1 cellular context compared by ENCODE assay signal in the genomic region with DNA sequence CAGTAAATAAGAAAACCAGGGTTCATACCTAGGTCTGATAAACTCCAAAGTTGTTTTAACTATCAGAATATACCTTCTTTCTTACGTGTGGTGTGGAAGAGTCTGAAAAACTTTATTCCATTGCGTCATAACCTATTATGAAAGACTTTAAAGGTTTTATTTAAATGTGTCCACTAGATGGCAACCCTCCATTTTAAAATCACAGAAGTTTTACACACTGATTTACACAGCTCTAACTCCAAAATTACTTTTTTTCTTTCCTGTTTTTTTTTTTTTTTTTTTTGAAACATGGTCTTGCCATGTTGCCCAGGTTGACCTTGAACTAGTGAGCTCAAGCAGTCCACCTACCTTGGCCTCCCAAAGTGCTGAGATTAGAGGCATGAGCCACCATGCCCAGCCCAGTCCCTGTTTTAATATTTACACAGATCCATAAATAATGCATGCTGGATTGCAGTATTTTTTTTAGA.
TF ChIP-seq lines count a peak whose summit lies in the region.

No MANE protein-coding gene starts in this region.

TF ChIP-seq in K562, 482 proteins besides CTCF, POLR2A, EP300 and RAD21 (continued from another document and continues in another):
- TF ChIP-seq, protein P1, sequence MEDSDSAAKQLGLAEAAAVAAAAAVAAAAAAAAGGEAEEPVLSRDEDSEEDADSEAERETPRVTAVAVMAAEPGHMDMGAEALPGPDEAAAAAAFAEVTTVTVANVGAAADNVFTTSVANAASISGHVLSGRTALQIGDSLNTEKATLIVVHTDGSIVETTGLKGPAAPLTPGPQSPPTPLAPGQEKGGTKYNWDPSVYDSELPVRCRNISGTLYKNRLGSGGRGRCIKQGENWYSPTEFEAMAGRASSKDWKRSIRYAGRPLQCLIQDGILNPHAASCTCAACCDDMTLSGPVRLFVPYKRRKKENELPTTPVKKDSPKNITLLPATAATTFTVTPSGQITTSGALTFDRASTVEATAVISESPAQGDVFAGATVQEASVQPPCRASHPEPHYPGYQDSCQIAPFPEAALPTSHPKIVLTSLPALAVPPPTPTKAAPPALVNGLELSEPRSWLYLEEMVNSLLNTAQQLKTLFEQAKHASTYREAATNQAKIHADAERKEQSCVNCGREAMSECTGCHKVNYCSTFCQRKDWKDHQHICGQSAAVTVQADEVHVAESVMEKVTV (CRISPR knock-in tag; IDR thresholded peaks at IDR 0.05) = peak; percentile 62; the same call in 1 of the 2 replicates
- TF ChIP-seq SMARCA4 (IDR thresholded peaks at IDR 0.05) = 0 out of 2 replicates have a peak, but pooled peaks have one; percentile 18
- TF ChIP-seq ZNF140 (CRISPR knock-in tag; IDR thresholded peaks at IDR 0.05) = no peak
- no peak for TF ChIP-seq KLF6 (CRISPR knock-in tag; IDR thresholded peaks at IDR 0.05; ENCODE audit: borderline replicate concordance)
- TF ChIP-seq, protein P2, sequence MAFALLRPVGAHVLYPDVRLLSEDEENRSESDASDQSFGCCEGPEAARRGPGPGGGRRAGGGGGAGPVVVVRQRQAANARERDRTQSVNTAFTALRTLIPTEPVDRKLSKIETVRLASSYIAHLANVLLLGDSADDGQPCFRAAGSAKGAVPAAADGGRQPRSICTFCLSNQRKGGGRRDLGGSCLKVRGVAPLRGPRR (CRISPR knock-in tag; IDR thresholded peaks at IDR 0.05) = no peak
- TF ChIP-seq, protein P3, sequence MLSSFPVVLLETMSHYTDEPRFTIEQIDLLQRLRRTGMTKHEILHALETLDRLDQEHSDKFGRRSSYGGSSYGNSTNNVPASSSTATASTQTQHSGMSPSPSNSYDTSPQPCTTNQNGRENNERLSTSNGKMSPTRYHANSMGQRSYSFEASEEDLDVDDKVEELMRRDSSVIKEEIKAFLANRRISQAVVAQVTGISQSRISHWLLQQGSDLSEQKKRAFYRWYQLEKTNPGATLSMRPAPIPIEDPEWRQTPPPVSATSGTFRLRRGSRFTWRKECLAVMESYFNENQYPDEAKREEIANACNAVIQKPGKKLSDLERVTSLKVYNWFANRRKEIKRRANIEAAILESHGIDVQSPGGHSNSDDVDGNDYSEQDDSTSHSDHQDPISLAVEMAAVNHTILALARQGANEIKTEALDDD (IDR thresholded peaks at IDR 0.05) = no peak
- no peak for TF ChIP-seq DIDO1 (tag; IDR thresholded peaks at IDR 0.05; ENCODE audit: low read depth)
- TF ChIP-seq ZFP1 (CRISPR knock-in tag; IDR thresholded peaks at IDR 0.05) = no peak
- no peak for TF ChIP-seq MAFG (tag; conservative IDR thresholded peaks at IDR 0.05)
- TF ChIP-seq, protein P4, sequence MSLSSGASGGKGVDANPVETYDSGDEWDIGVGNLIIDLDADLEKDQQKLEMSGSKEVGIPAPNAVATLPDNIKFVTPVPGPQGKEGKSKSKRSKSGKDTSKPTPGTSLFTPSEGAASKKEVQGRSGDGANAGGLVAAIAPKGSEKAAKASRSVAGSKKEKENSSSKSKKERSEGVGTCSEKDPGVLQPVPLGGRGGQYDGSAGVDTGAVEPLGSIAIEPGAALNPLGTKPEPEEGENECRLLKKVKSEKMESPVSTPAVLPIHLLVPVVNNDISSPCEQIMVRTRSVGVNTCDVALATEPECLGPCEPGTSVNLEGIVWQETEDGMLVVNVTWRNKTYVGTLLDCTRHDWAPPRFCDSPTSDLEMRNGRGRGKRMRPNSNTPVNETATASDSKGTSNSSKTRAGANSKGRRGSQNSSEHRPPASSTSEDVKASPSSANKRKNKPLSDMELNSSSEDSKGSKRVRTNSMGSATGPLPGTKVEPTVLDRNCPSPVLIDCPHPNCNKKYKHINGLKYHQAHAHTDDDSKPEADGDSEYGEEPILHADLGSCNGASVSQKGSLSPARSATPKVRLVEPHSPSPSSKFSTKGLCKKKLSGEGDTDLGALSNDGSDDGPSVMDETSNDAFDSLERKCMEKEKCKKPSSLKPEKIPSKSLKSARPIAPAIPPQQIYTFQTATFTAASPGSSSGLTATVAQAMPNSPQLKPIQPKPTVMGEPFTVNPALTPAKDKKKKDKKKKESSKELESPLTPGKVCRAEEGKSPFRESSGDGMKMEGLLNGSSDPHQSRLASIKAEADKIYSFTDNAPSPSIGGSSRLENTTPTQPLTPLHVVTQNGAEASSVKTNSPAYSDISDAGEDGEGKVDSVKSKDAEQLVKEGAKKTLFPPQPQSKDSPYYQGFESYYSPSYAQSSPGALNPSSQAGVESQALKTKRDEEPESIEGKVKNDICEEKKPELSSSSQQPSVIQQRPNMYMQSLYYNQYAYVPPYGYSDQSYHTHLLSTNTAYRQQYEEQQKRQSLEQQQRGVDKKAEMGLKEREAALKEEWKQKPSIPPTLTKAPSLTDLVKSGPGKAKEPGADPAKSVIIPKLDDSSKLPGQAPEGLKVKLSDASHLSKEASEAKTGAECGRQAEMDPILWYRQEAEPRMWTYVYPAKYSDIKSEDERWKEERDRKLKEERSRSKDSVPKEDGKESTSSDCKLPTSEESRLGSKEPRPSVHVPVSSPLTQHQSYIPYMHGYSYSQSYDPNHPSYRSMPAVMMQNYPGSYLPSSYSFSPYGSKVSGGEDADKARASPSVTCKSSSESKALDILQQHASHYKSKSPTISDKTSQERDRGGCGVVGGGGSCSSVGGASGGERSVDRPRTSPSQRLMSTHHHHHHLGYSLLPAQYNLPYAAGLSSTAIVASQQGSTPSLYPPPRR (CRISPR knock-in tag; IDR thresholded peaks at IDR 0.05; ENCODE audit: borderline replicate concordance) = no peak
- TF ChIP-seq HDAC2 (IDR thresholded peaks at IDR 0.05) = 0 out of 2 replicates have a peak, but pooled peaks have one; percentile 29
- no peak for TF ChIP-seq POLR2AphosphoS5 (IDR thresholded peaks at IDR 0.05; ENCODE audit: control insufficient read depth, insufficient read depth, low read depth, low read length)
- TF ChIP-seq POLR2G (IDR thresholded peaks at IDR 0.05; ENCODE audit: low read depth, low read length) = no peak
- peak in 1 of 2 experiments; percentile 28; a peak in 1 of 4 replicates for TF ChIP-seq TRIM24 (IDR thresholded peaks at IDR 0.05)
- TF ChIP-seq LCOR (CRISPR knock-in tag; IDR thresholded peaks at IDR 0.05) = no peak
- no peak for TF ChIP-seq TCFL5 (CRISPR knock-in tag; conservative IDR thresholded peaks at IDR 0.05)
- no peak for TF ChIP-seq ZNF143 (CRISPR knock-in tag; IDR thresholded peaks at IDR 0.05)
- no peak for TF ChIP-seq ZBTB1 (CRISPR knock-in tag; IDR thresholded peaks at IDR 0.05; ENCODE audit: borderline replicate concordance, low read depth)
- 0 out of 2 replicates have a peak, but pooled peaks have one; percentile 26 for TF ChIP-seq CC2D1A (IDR thresholded peaks at IDR 0.05)
- TF ChIP-seq ZNF197 (CRISPR knock-in tag; IDR thresholded peaks at IDR 0.05; ENCODE audit: low read depth) = no peak
- no peak for TF ChIP-seq FIP1L1 (IDR thresholded peaks at IDR 0.05; ENCODE audit: low read depth, low read length, poor library complexity, severe bottlenecking)
- no peak for TF ChIP-seq ZNF79 (CRISPR knock-in tag; IDR thresholded peaks at IDR 0.05; ENCODE audit: low read depth)
- TF ChIP-seq, protein P5, sequence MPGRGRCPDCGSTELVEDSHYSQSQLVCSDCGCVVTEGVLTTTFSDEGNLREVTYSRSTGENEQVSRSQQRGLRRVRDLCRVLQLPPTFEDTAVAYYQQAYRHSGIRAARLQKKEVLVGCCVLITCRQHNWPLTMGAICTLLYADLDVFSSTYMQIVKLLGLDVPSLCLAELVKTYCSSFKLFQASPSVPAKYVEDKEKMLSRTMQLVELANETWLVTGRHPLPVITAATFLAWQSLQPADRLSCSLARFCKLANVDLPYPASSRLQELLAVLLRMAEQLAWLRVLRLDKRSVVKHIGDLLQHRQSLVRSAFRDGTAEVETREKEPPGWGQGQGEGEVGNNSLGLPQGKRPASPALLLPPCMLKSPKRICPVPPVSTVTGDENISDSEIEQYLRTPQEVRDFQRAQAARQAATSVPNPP (IDR thresholded peaks at IDR 0.05; ENCODE audit: borderline replicate concordance, insufficient read depth, insufficient read length) = no peak
- no peak for TF ChIP-seq ZNF644 (tag; IDR thresholded peaks at IDR 0.05; ENCODE audit: low read depth)
- TF ChIP-seq ZNF311 (CRISPR knock-in tag; IDR thresholded peaks at IDR 0.05) = no peak
- TF ChIP-seq POLR2H (tag; IDR thresholded peaks at IDR 0.05; ENCODE audit: low read depth) = peak; percentile 42; the same call in 1 of the 2 replicates
- TF ChIP-seq PHF21A (IDR thresholded peaks at IDR 0.05; ENCODE audit: borderline replicate concordance, low read depth) = no peak
- TF ChIP-seq, protein P6, sequence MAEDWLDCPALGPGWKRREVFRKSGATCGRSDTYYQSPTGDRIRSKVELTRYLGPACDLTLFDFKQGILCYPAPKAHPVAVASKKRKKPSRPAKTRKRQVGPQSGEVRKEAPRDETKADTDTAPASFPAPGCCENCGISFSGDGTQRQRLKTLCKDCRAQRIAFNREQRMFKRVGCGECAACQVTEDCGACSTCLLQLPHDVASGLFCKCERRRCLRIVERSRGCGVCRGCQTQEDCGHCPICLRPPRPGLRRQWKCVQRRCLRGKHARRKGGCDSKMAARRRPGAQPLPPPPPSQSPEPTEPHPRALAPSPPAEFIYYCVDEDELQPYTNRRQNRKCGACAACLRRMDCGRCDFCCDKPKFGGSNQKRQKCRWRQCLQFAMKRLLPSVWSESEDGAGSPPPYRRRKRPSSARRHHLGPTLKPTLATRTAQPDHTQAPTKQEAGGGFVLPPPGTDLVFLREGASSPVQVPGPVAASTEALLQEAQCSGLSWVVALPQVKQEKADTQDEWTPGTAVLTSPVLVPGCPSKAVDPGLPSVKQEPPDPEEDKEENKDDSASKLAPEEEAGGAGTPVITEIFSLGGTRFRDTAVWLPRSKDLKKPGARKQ (CRISPR knock-in tag; IDR thresholded peaks at IDR 0.05) = no peak
- peak; percentile 57; the same call in 1 of the 2 replicates for TF ChIP-seq SMC3 (conservative IDR thresholded peaks at IDR 0.05; ENCODE audit: insufficient read depth, low read depth, low read length)
- TF ChIP-seq, protein P7, sequence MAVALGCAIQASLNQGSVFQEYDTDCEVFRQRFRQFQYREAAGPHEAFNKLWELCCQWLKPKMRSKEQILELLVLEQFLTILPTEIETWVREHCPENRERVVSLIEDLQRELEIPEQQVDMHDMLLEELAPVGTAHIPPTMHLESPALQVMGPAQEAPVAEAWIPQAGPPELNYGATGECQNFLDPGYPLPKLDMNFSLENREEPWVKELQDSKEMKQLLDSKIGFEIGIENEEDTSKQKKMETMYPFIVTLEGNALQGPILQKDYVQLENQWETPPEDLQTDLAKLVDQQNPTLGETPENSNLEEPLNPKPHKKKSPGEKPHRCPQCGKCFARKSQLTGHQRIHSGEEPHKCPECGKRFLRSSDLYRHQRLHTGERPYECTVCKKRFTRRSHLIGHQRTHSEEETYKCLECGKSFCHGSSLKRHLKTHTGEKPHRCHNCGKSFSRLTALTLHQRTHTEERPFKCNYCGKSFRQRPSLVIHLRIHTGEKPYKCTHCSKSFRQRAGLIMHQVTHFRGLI (CRISPR knock-in tag; IDR thresholded peaks at IDR 0.05) = no peak
- TF ChIP-seq, protein P8, sequence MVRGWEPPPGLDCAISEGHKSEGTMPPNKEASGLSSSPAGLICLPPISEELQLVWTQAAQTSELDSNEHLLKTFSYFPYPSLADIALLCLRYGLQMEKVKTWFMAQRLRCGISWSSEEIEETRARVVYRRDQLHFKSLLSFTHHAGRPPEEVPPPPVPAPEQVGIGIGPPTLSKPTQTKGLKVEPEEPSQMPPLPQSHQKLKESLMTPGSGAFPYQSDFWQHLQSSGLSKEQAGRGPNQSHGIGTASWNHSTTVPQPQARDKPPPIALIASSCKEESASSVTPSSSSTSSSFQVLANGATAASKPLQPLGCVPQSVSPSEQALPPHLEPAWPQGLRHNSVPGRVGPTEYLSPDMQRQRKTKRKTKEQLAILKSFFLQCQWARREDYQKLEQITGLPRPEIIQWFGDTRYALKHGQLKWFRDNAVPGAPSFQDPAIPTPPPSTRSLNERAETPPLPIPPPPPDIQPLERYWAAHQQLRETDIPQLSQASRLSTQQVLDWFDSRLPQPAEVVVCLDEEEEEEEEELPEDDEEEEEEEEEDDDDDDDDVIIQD (CRISPR knock-in tag; IDR thresholded peaks at IDR 0.05) = no peak
- TF ChIP-seq GTF2E2 (tag; IDR thresholded peaks at IDR 0.05) = no peak
- TF ChIP-seq, protein P9, sequence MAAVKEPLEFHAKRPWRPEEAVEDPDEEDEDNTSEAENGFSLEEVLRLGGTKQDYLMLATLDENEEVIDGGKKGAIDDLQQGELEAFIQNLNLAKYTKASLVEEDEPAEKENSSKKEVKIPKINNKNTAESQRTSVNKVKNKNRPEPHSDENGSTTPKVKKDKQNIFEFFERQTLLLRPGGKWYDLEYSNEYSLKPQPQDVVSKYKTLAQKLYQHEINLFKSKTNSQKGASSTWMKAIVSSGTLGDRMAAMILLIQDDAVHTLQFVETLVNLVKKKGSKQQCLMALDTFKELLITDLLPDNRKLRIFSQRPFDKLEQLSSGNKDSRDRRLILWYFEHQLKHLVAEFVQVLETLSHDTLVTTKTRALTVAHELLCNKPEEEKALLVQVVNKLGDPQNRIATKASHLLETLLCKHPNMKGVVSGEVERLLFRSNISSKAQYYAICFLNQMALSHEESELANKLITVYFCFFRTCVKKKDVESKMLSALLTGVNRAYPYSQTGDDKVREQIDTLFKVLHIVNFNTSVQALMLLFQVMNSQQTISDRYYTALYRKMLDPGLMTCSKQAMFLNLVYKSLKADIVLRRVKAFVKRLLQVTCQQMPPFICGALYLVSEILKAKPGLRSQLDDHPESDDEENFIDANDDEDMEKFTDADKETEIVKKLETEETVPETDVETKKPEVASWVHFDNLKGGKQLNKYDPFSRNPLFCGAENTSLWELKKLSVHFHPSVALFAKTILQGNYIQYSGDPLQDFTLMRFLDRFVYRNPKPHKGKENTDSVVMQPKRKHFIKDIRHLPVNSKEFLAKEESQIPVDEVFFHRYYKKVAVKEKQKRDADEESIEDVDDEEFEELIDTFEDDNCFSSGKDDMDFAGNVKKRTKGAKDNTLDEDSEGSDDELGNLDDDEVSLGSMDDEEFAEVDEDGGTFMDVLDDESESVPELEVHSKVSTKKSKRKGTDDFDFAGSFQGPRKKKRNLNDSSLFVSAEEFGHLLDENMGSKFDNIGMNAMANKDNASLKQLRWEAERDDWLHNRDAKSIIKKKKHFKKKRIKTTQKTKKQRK (IDR thresholded peaks at IDR 0.05; ENCODE audit: borderline replicate concordance, low read depth, low read length) = no peak
- TF ChIP-seq ZNF589 (CRISPR knock-in tag; IDR thresholded peaks at IDR 0.05; ENCODE audit: low read depth) = no peak
- TF ChIP-seq ARID2 (IDR thresholded peaks at IDR 0.05) = 0 out of 2 replicates have a peak, but pooled peaks have one; percentile 26
- no peak for TF ChIP-seq THRAP3 (IDR thresholded peaks at IDR 0.05; ENCODE audit: borderline replicate concordance)
- TF ChIP-seq, protein P10, sequence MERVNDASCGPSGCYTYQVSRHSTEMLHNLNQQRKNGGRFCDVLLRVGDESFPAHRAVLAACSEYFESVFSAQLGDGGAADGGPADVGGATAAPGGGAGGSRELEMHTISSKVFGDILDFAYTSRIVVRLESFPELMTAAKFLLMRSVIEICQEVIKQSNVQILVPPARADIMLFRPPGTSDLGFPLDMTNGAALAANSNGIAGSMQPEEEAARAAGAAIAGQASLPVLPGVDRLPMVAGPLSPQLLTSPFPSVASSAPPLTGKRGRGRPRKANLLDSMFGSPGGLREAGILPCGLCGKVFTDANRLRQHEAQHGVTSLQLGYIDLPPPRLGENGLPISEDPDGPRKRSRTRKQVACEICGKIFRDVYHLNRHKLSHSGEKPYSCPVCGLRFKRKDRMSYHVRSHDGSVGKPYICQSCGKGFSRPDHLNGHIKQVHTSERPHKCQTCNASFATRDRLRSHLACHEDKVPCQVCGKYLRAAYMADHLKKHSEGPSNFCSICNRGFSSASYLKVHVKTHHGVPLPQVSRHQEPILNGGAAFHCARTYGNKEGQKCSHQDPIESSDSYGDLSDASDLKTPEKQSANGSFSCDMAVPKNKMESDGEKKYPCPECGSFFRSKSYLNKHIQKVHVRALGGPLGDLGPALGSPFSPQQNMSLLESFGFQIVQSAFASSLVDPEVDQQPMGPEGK (CRISPR knock-in tag; IDR thresholded peaks at IDR 0.05; ENCODE audit: borderline replicate concordance) = no peak
- no peak for TF ChIP-seq TAL1 (IDR thresholded peaks at IDR 0.05)
